15 cellular contexts compared by ENCODE assay signal in the genomic region with DNA sequence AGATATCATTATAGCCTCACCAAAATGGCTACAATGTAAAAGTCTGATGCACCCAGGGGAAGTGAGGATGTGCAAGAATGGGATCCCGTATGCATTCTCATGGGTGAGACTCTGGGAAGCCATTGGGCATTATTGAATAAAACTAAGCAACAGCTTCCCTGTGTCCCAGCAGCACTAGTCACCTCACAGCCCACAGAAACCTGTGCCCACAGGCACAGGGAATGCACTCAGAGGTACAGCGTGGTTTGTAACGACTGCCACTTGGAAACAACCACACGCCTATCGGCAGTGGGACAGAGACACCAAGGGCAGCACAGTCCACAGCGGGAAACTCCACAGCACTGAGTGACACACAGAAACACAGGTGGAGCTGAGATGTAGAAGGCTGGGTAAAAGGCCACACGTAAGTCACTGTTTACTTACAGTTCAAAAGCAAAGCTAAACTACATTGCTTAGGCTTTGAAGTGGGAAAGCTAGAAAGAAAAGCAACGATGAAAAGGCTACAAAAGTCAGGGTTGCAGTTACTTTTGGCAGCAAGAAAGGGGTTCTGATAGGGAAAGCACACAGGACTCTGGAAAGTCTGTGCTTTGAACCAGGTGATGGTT.
DNase-seq lines count a peak whose midpoint lies in the region.
"Had no signal": no experiment of that assay in that cellular context is flagged by ENCODE, and none has a peak within 500 bp of the region (broad histone marks: within the 10 kb centered on the region; RNA-seq: fewer than 3 reads in every experiment).

No MANE protein-coding gene starts in this region.

- CTCF ChIA-PET in CD4-positive, alpha-beta memory T cell (lab: Charles Lee; ENCODE audit: partially characterized antibody): interaction anchor here (1.4 kb wide), 1 partner anchor 48 kb away, joined by 6 read pairs; no protein-coding TSS in a partner anchor

- H3K4me1 Mint-ChIP-seq in CD4-positive, alpha-beta memory T cell: peaks cover 16 to 29% (median 20%) of the 10 kb centered on the region in 4 donors
- H3K4me1 Mint-ChIP-seq in T-helper 2 cell treated with Interferon-gamma antibody and Interleukin-4, amounts not matched to agents 5 μg/mL and 100 μg/mL, for 36 hours (ENCODE audit: low read depth): peaks cover 71% of the 10 kb centered on the region
- H3K4me1 Mint-ChIP-seq in dendritic cell treated with granulocyte-macrophage colony-stimulating factor and Interleukin-4, amounts not matched to agents 40 ng/mL and 50 ng/mL, for 4 days (ENCODE audit: low read depth): peaks cover 46% of the 10 kb centered on the region
- H3K4me1 Mint-ChIP-seq: endodermal cell, naive B cell had no signal

- H3K36me3 Mint-ChIP-seq in CD4-positive, alpha-beta memory T cell: peaks cover 7 to 12% of the 10 kb centered on the region in 2 donors
- peaks cover 24% of the 10 kb centered on the region for H3K36me3 Mint-ChIP-seq in T-helper 2 cell treated with Interferon-gamma antibody and Interleukin-4, amounts not matched to agents 5 μg/mL and 100 μg/mL, for 36 hours (ENCODE audit: low read depth)
- H3K36me3 Mint-ChIP-seq in dendritic cell treated with granulocyte-macrophage colony-stimulating factor and Interleukin-4, amounts not matched to agents 40 ng/mL and 50 ng/mL, for 4 days (ENCODE audit: low read depth): peaks cover 7% of the 10 kb centered on the region

- no peaks in the 10 kb centered on the region for H3K27me3 ChIP-seq in CD4-positive, alpha-beta memory T cell (ENCODE audit: insufficient read depth, low read length)

- no peak overlapping the region for H3K4me3 ChIP-seq in CD4-positive, alpha-beta memory T cell (ENCODE audit: low read length in 2 of 2)
- H3K4me3 ChIP-seq: HAP-1 had no signal

- intact Hi-C loops in CD4-positive, alpha-beta memory T cell (cut with micrococcal nuclease): no loop called here
- intact Hi-C loops in dendritic cell treated with granulocyte-macrophage colony-stimulating factor and Interleukin-4, amounts not matched to agents 40 ng/mL and 50 ng/mL, for 4 days (cut with micrococcal nuclease): no loop called here

- peaks cover 0 to 2% (median 0%) of the 10 kb centered on the region in 8 donors for H3K9me3 Mint-ChIP-seq in CD4-positive, alpha-beta memory T cell
- no peaks in the 10 kb centered on the region for H3K9me3 Mint-ChIP-seq in T-helper 2 cell treated with Interferon-gamma antibody and Interleukin-4, amounts not matched to agents 5 μg/mL and 100 μg/mL, for 36 hours
- H3K9me3 Mint-ChIP-seq in dendritic cell treated with granulocyte-macrophage colony-stimulating factor and Interleukin-4, amounts not matched to agents 40 ng/mL and 50 ng/mL, for 4 days: no peaks in the 10 kb centered on the region
- H3K9me3 Mint-ChIP-seq: endodermal cell, naive B cell had no signal

- no peaks in the 10 kb centered on the region for H3K9me3 ChIP-seq in CD4-positive, alpha-beta memory T cell (ENCODE audit: control insufficient read depth in 1 of 2, low read length in 2 of 2)
- H3K9me3 ChIP-seq: HAP-1 had no signal

- no peaks in the 10 kb centered on the region for H3K27me3 Mint-ChIP-seq in CD4-positive, alpha-beta memory T cell
- no peaks in the 10 kb centered on the region for H3K27me3 Mint-ChIP-seq in T-helper 2 cell treated with Interferon-gamma antibody and Interleukin-4, amounts not matched to agents 5 μg/mL and 100 μg/mL, for 36 hours (ENCODE audit: low read depth)
- H3K27me3 Mint-ChIP-seq in dendritic cell treated with granulocyte-macrophage colony-stimulating factor and Interleukin-4, amounts not matched to agents 40 ng/mL and 50 ng/mL, for 4 days: no peaks in the 10 kb centered on the region
- H3K27me3 Mint-ChIP-seq: naive B cell had no signal

- peak overlapping the region; percentile 0 to 85 (median 60) for H3K27ac Mint-ChIP-seq in CD4-positive, alpha-beta memory T cell
- H3K27ac Mint-ChIP-seq in T-helper 2 cell treated with Interferon-gamma antibody and Interleukin-4, amounts not matched to agents 5 μg/mL and 100 μg/mL, for 36 hours: peak overlapping the region; percentile 90
- H3K27ac Mint-ChIP-seq in dendritic cell treated with granulocyte-macrophage colony-stimulating factor and Interleukin-4, amounts not matched to agents 40 ng/mL and 50 ng/mL, for 4 days: peak overlapping the region; percentile 54
- H3K27ac Mint-ChIP-seq: endodermal cell had no signal

- peaks cover 16% of the 10 kb centered on the region for H3K4me1 ChIP-seq in CD4-positive, alpha-beta memory T cell (ENCODE audit: insufficient read depth, low read length)
- H3K4me1 ChIP-seq: HAP-1 had no signal

- POLR2A ChIA-PET in CD4-positive, alpha-beta memory T cell (lab: Charles Lee; ENCODE audit: partially characterized antibody): interaction anchor here (1.5 kb wide), 1 partner anchor 163 kb away, joined by 5 read pairs; the partner anchor contains the start of gene NELFA

- no peak overlapping the region for H3K27ac ChIP-seq in CD4-positive, alpha-beta memory T cell (ENCODE audit: low read depth, low read length)

- H3K4me3 Mint-ChIP-seq in CD4-positive, alpha-beta memory T cell: peak overlapping the region in 7 of 8 donors; percentile 2 to 74 (median 60)
- peak overlapping the region; percentile 55 for H3K4me3 Mint-ChIP-seq in T-helper 2 cell treated with Interferon-gamma antibody and Interleukin-4, amounts not matched to agents 5 μg/mL and 100 μg/mL, for 36 hours
- H3K4me3 Mint-ChIP-seq in dendritic cell treated with granulocyte-macrophage colony-stimulating factor and Interleukin-4, amounts not matched to agents 40 ng/mL and 50 ng/mL, for 4 days: peak overlapping the region; percentile 2
- H3K4me3 Mint-ChIP-seq: endodermal cell, naive B cell had no signal

- peak; percentile 9 for DNase-seq in activated CD4-positive, alpha-beta T cell treated with anti-CD3 and anti-CD28 coated beads for 48 hours
- no peak for DNase-seq in activated CD4-positive, alpha-beta T cell treated with anti-CD3 and anti-CD28 coated beads, Interleukin-2, amount 50 U/mL, for 4 hours
- DNase-seq in CD4-positive, alpha-beta memory T cell: peak; percentile 18 to 44 (median 36)
- DNase-seq in T-helper 2 cell treated with Interferon-gamma antibody and Interleukin-4, amounts not matched to agents 5 μg/mL and 100 μg/mL, for 36 hours (ENCODE audit: low spot score): peak; percentile 21
- DNase-seq in nucleus accumbens (lab: John Stamatoyannopoulos, UW) (no peak), NCI-H2227 treated with DMSO at 0.1 percent for 48 hours (lab: John Stamatoyannopoulos, UW) (no peak), NK-92 (lab: John Stamatoyannopoulos, UW; ENCODE audit: unreplicated experiment) (no peak)
- DNase-seq: activated effector memory CD4-positive, alpha-beta T cell treated with Interleukin-2 at 50 U/mL for 16 hours; endodermal cell; mesendoderm; naive B cell; NCI-H1417 treated with DMSO at 0.1 percent for 48 hours; NCI-H69 had no signal

- no peaks in the 10 kb centered on the region for H3K36me3 ChIP-seq in CD4-positive, alpha-beta memory T cell (ENCODE audit: insufficient read depth, low read length)
- H3K36me3 ChIP-seq: HAP-1 had no signal

Comparison
In these comparisons a context has a peak if more than half of its experiments do, and no peak if none do; other contexts are left out.
1. DNase-seq: peak in activated CD4-positive, alpha-beta T cell treated with anti-CD3 and anti-CD28 coated beads for 48 hours (single experiment), CD4-positive, alpha-beta memory T cell (5 of 5) and T-helper 2 cell treated with Interferon-gamma antibody and Interleukin-4, amounts not matched to agents 5 μg/mL and 100 μg/mL, for 36 hours (single experiment); none in activated CD4-positive, alpha-beta T cell treated with anti-CD3 and anti-CD28 coated beads, Interleukin-2, amount 50 U/mL, for 4 hours (0 of 2), nucleus accumbens (0 of 56), NCI-H2227 treated with DMSO at 0.1 percent for 48 hours (single experiment) and NK-92 (single experiment).
2. H3K4me3 Mint-ChIP-seq: peak in every context shown above with its lines; median percentile 60 in CD4-positive, alpha-beta memory T cell; 55 in T-helper 2 cell treated with Interferon-gamma antibody and Interleukin-4, amounts not matched to agents 5 μg/mL and 100 μg/mL, for 36 hours; 2 in dendritic cell treated with granulocyte-macrophage colony-stimulating factor and Interleukin-4, amounts not matched to agents 40 ng/mL and 50 ng/mL, for 4 days.
3. Peak in every context shown above with its lines, with median percentiles within 50 percentile points of each other: H3K27ac Mint-ChIP-seq.